8 cellular contexts compared by ENCODE assay signal in the genomic region with DNA sequence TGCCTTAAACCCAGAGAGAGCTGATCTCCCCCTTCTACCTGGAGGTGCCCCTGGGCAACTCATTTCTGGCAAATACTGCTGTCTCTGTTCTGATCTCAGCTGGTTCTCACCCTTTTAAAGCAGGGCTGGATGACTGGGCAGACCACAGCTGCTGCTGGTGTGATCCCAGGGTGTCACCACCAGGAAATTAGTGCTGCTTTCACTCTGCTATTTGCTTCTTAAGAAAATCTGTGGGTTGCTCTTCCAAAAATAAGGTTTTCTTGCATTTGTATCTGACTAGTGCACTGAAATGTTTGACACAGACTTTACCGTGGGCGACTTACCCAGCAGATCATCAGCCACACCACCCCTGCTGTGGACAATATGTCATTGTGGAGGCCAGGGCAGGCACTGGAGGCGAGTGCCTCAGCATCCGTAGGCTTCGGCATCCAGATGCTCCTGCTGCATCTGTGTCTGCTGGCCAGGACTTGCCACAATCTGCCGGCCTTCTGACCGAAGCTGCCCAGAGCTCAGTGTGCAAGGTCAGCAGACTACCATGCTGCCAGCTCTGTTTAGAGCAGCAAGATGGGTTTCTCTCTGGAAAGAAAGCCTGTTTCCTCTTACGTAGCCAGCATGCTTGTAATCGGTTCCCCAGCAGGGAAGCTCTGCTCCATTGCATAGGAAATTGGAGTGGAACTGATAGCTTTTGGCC. TPM values are rescaled to one million over a fixed set of nuclear protein-coding genes. Genes with fewer than 3 reads are reported as not detected.
A peak's percentile ranks its signal among the peaks of the same experiment; 100 is the strongest.
DNase-seq lines count a peak whose midpoint lies in the region; ATAC-seq and TF ChIP-seq lines count a peak whose summit lies in the region.

No MANE protein-coding gene starts in this region.

- TF ChIP-seq POLR2A in transverse colon (IDR thresholded peaks at IDR 0.05): no peak

- H3K27ac Mint-ChIP-seq in natural killer cell: peak overlapping the region; percentile 91 to 94

- H3K27ac ChIP-seq in BLaER1 treated with 17β-estradiol and CSF1 and Interleukin-3, amounts not matched to agents 10 nM and 100 nM: peak overlapping the region in 9 of 11 experiments; percentile 14 to 56 (median 28); a peak in 16 of 22 replicates
- H3K27ac ChIP-seq in OCI-LY3 (ENCODE audit: low read length): no peak overlapping the region
- peak overlapping the region in 1 of 2 donors; percentile 76 for H3K27ac ChIP-seq in coronary artery
- peak overlapping the region; percentile 23 to 52 (median 30) for H3K27ac ChIP-seq in transverse colon

- WGBS in transverse colon (ENCODE audit: low coverage in 1 of 2), 2 donors: 66% methylated on average over 9 of the region's 9 CpGs; no CpG with 5 or more reads in 1 of the 2 donors

- no peaks in the 10 kb centered on the region for H3K79me2 ChIP-seq in OCI-LY3 (ENCODE audit: low read length)

- H3K4me3 Mint-ChIP-seq in natural killer cell: peak overlapping the region; percentile 69

- intact Hi-C loops in natural killer cell (cut with micrococcal nuclease): loop anchor here (1.0 to 2.0 kb wide), 2 partner anchors 13 to 15 kb away; a partner anchor contains a TSS
- intact Hi-C loops in transverse colon (cut with DNase I; ENCODE audit: low total_unique reads): no loop called here

- no peaks in the 10 kb centered on the region for H3K36me3 Mint-ChIP-seq in natural killer cell

- no peaks in the 10 kb centered on the region for H3K27me3 ChIP-seq in BLaER1 treated with 17β-estradiol and CSF1 and Interleukin-3, amounts not matched to agents 10 nM and 100 nM
- H3K27me3 ChIP-seq in OCI-LY3 (ENCODE audit: low read depth, low read length): no peaks in the 10 kb centered on the region; the same call in 1 of the 2 replicates
- no peaks in the 10 kb centered on the region for H3K27me3 ChIP-seq in transverse colon

- peak overlapping the region in 7 of 11 experiments; percentile 18 to 62 (median 38); a peak in 11 of 22 replicates for H3K9ac ChIP-seq in BLaER1 treated with 17β-estradiol and CSF1 and Interleukin-3, amounts not matched to agents 10 nM and 100 nM
- no peak overlapping the region for H3K9ac ChIP-seq in OCI-LY3 (ENCODE audit: low read length)

- H3K4me2 ChIP-seq in BLaER1 treated with 17β-estradiol and CSF1 and Interleukin-3, amounts not matched to agents 10 nM and 100 nM: peak overlapping the region; percentile 2 to 99 (median 55); a peak in 19 of 22 replicates
- H3K4me2 ChIP-seq in OCI-LY3 (ENCODE audit: low read length): peak overlapping the region; percentile 36

- in situ Hi-C loops in transverse colon (cut with MboI; ENCODE audit: low pct_ligation_motif_present in 1 of 4, low pct_unique_long_range_greater_than_20kb in 1 of 4, low sequenced_read_pairs in 3 of 4): no loop called here

- H3K4me1 ChIP-seq in BLaER1 treated with 17β-estradiol and CSF1 and Interleukin-3, amounts not matched to agents 10 nM and 100 nM: peaks cover 34 to 99% (median 66%) of the 10 kb centered on the region in 10 experiments
- H3K4me1 ChIP-seq in OCI-LY3 (ENCODE audit: low read length) (peaks cover 12% of the 10 kb centered on the region), transverse colon (peaks cover 12 to 43% (median 17%) of the 10 kb centered on the region in 4 donors)

- no peaks in the 10 kb centered on the region for H3K9me3 Mint-ChIP-seq in natural killer cell

- ATAC-seq in GM21447 (IDR thresholded peaks at IDR 0.05; ENCODE audit: unreplicated experiment) (peak; percentile 90), natural killer cell (peak; percentile 67 to 82 (median 77))

- no peak overlapping the region for H2AFZ ChIP-seq in OCI-LY3 (ENCODE audit: low read depth, low read length)

- peaks cover 18 to 61% (median 51%) of the 10 kb centered on the region in 11 experiments; a peak in 18 of 22 replicates for H4K20me1 ChIP-seq in BLaER1 treated with 17β-estradiol and CSF1 and Interleukin-3, amounts not matched to agents 10 nM and 100 nM
- H4K20me1 ChIP-seq in OCI-LY3 (ENCODE audit: insufficient read depth, low read length): no peaks in the 10 kb centered on the region

- peaks cover 0 to 58% (median 0%) of the 10 kb centered on the region in 11 experiments; a peak in 7 of 22 replicates for H3K36me3 ChIP-seq in BLaER1 treated with 17β-estradiol and CSF1 and Interleukin-3, amounts not matched to agents 10 nM and 100 nM
- H3K36me3 ChIP-seq in OCI-LY3 (replicated peaks; ENCODE audit: low read depth, low read length) (no peaks in the 10 kb centered on the region), transverse colon (no peaks in the 10 kb centered on the region)

- no peaks in the 10 kb centered on the region for H3K27me3 Mint-ChIP-seq in natural killer cell (ENCODE audit: low read depth in 2 of 2)

- H3K9me3 ChIP-seq in BLaER1 treated with 17β-estradiol and CSF1 and Interleukin-3, amounts not matched to agents 10 nM and 100 nM (replicated peaks in 1 of 11): no peaks in the 10 kb centered on the region
- H3K9me3 ChIP-seq in OCI-LY3 (ENCODE audit: insufficient read depth, low read length) (no peaks in the 10 kb centered on the region), transverse colon (no peaks in the 10 kb centered on the region)

- TF ChIP-seq CTCF in OCI-LY3 (IDR thresholded peaks at IDR 0.05; ENCODE audit: low read depth, low read length) (no peak), coronary artery (IDR thresholded peaks at IDR 0.05) (no peak), natural killer cell (IDR thresholded peaks at IDR 0.05) (no peak), transverse colon (IDR thresholded peaks at IDR 0.05) (no peak)

- no peak for DNase-seq in coronary artery (ENCODE audit: low spot score)
- DNase-seq in natural killer cell: peak; percentile 55
- DNase-seq in transverse colon: no peak
- DNase-seq in GF-D8 (lab: John Stamatoyannopoulos, UW): no peak
- no peak for DNase-seq in NCI-H1930 (lab: John Stamatoyannopoulos, UW)

- no peak for TF ChIP-seq EP300 in transverse colon (IDR thresholded peaks at IDR 0.05; ENCODE audit: low read depth)

- peaks cover 94 to 96% of the 10 kb centered on the region in 2 donors for H3K4me1 Mint-ChIP-seq in natural killer cell

- no peak overlapping the region for H3K4me3 ChIP-seq in BLaER1 treated with 17β-estradiol and CSF1 and Interleukin-3, amounts not matched to agents 10 nM and 100 nM
- H3K4me3 ChIP-seq in OCI-LY3 (ENCODE audit: low read length) (no peak overlapping the region), coronary artery (peak overlapping the region; percentile 51), transverse colon (no peak overlapping the region)

RNA-seq across cellular contexts. Expression of a gene that starts 13.6 kb away (rescaled TPM):
- total RNA-seq in natural killer cell (100 to 1,000 TPM; 153 to 159 (median 158) TPM), transverse colon (10 to 100 TPM; 61.0 to 76.7 (median 61.2) TPM)
